In the genomic region with DNA sequence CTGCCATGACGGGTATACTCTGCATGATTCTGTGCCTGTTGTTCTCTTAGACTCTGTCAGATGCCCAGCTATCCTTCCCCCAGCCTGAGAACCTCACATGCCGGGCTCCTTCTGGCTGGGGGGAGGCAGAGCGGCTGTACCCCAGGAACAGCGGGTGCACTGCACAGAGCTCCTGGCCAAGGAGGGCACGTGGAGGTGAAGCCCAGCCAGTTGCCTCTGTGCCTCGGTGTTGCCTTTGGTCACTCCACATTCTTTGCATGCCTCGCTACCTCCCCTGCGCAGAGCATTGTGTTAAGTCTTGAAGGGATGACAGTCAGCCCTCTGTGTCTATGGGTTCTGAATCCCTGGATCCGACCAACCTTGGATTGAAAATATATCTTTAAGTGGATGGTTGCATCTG, we compare ENCODE assay signal across 20 cellular contexts.
"Had no signal": no experiment of that assay in that cellular context is flagged by ENCODE, and none has a peak within 500 bp of the region (broad histone marks: within the 10 kb centered on the region; RNA-seq: fewer than 3 reads in every experiment).

No MANE protein-coding gene starts in this region.

- H3K27ac ChIP-seq: body of pancreas, cardiac muscle cell, prostate gland, thoracic aorta, vagina had no signal

- FAIRE-seq: endometrium had no signal

- H3K27me3 ChIP-seq: body of pancreas, cardiac muscle cell, vagina had no signal

- H3K4me1 ChIP-seq: body of pancreas, prostate gland, vagina had no signal

- ATAC-seq: activated CD4-positive, CD25-positive, alpha-beta regulatory T cell treated with anti-CD3 and anti-CD28 coated beads, Interleukin-2, amount 50 U/mL, for 24 hours; activated T-cell treated with anti-CD3 and anti-CD28 coated beads, Interleukin-2, amount 50 U/mL, for 72 hours; body of pancreas; left lobe of liver; naive thymus-derived CD8-positive, alpha-beta T cell had no signal

- H3K4me3 ChIP-seq: body of pancreas, cardiac muscle cell, prostate gland, thoracic aorta, vagina had no signal

- H3K9me3 ChIP-seq: body of pancreas, prostate gland, thoracic aorta, vagina had no signal

- H3K36me3 ChIP-seq: cardiac muscle cell, prostate gland, thoracic aorta, vagina had no signal

- DNase-seq: activated CD4-positive, alpha-beta memory T cell treated with anti-CD3 and anti-CD28 coated beads, Interleukin-2, amount 10 ng/mL, durations not matched to agents 7 days and 5 days; activated CD4-positive, alpha-beta T cell treated with anti-CD3 and anti-CD28 coated beads, Interleukin-2, amount 10 ng/mL, durations not matched to agents 24 days and 14 days; activated gamma-delta T cell; activated T-cell treated with anti-CD3 and anti-CD28 coated beads, Interleukin-2, amount 50 U/mL, for 72 hours; anterior cingulate cortex; body of pancreas; erythroblast; foreskin fibroblast; hippocampal formation; naive thymus-derived CD8-positive, alpha-beta T cell; stimulated activated CD4-positive, alpha-beta T cell treated with anti-CD3 and anti-CD28 coated beads, Interleukin-4, amount 100 ng/mL, for 24 hours; stimulated activated naive CD4-positive, alpha-beta T cell treated with Interleukin-2 at 50 U/mL for 16 hours; T1000 had no signal
